Comparison of ENCODE assay signal across 21 cellular contexts in genomic region chr15:99753066-99753465, GRCh38.
"Had no signal": no experiment of that assay in that cellular context is flagged by ENCODE, and none has a peak within 500 bp of the region (broad histone marks: within the 10 kb centered on the region; RNA-seq: fewer than 3 reads in every experiment).

No MANE protein-coding gene starts in this region.

- H3K27me3 Mint-ChIP-seq: dendritic cell treated with granulocyte-macrophage colony-stimulating factor and Interleukin-4, amounts not matched to agents 40 ng/mL and 50 ng/mL, for 4 days; effector memory CD8-positive, alpha-beta T cell; stimulated activated memory B cell treated with anti-CD40 and anti-IgM and Interleukin-4, amounts not matched to agents 10 μg/mL and 1 μg/mL and 100 μg/mL, for 72 hours; stimulated activated naive CD8-positive, alpha-beta T cell treated with anti-CD3 and anti-CD28 coated beads, Interleukin-15, Interleukin-2, amounts not matched to agents 100 ng/mL and 50 ng/mL, for 24 hours had no signal

- H3K27ac Mint-ChIP-seq: dendritic cell treated with granulocyte-macrophage colony-stimulating factor and Interleukin-4, amounts not matched to agents 40 ng/mL and 50 ng/mL, for 4 days; effector memory CD8-positive, alpha-beta T cell; nephron progenitor cell; stimulated activated memory B cell treated with anti-CD40 and anti-IgM and Interleukin-4, amounts not matched to agents 10 μg/mL and 1 μg/mL and 100 μg/mL, for 72 hours; stimulated activated naive CD8-positive, alpha-beta T cell treated with anti-CD3 and anti-CD28 coated beads, Interleukin-15, Interleukin-2, amounts not matched to agents 100 ng/mL and 50 ng/mL, for 24 hours had no signal

- H3K9me3 ChIP-seq: heart left ventricle, neutrophil, psoas muscle, spleen, tibial artery, upper lobe of left lung, uterus had no signal

- H3K4me1 Mint-ChIP-seq: nephron progenitor cell had no signal

- ATAC-seq: effector memory CD8-positive, alpha-beta T cell; foreskin keratinocyte; heart left ventricle; naive thymus-derived CD4-positive, alpha-beta T cell; psoas muscle; sciatic nerve; stimulated activated memory B cell treated with anti-CD40 and anti-IgM and Interleukin-4, amounts not matched to agents 10 μg/mL and 1 μg/mL and 100 μg/mL, for 72 hours had no signal

- H3K4me3 Mint-ChIP-seq: dendritic cell treated with granulocyte-macrophage colony-stimulating factor and Interleukin-4, amounts not matched to agents 40 ng/mL and 50 ng/mL, for 4 days; effector memory CD8-positive, alpha-beta T cell; naive thymus-derived CD4-positive, alpha-beta T cell; nephron progenitor cell; stimulated activated memory B cell treated with anti-CD40 and anti-IgM and Interleukin-4, amounts not matched to agents 10 μg/mL and 1 μg/mL and 100 μg/mL, for 72 hours; stimulated activated naive CD8-positive, alpha-beta T cell treated with anti-CD3 and anti-CD28 coated beads, Interleukin-15, Interleukin-2, amounts not matched to agents 100 ng/mL and 50 ng/mL, for 24 hours had no signal

- H3K9me3 Mint-ChIP-seq: dendritic cell treated with granulocyte-macrophage colony-stimulating factor and Interleukin-4, amounts not matched to agents 40 ng/mL and 50 ng/mL, for 4 days; effector memory CD8-positive, alpha-beta T cell; naive thymus-derived CD4-positive, alpha-beta T cell; nephron progenitor cell; stimulated activated memory B cell treated with anti-CD40 and anti-IgM and Interleukin-4, amounts not matched to agents 10 μg/mL and 1 μg/mL and 100 μg/mL, for 72 hours; stimulated activated naive CD8-positive, alpha-beta T cell treated with anti-CD3 and anti-CD28 coated beads, Interleukin-15, Interleukin-2, amounts not matched to agents 100 ng/mL and 50 ng/mL, for 24 hours had no signal

- H3K36me3 ChIP-seq: heart left ventricle, neutrophil, spleen, tibial artery, upper lobe of left lung, uterus had no signal

- H3K36me3 Mint-ChIP-seq: naive thymus-derived CD4-positive, alpha-beta T cell; stimulated activated memory B cell treated with anti-CD40 and anti-IgM and Interleukin-4, amounts not matched to agents 10 μg/mL and 1 μg/mL and 100 μg/mL, for 72 hours had no signal

- H3K4me1 ChIP-seq: foreskin keratinocyte, psoas muscle, tibial artery, uterus had no signal

- H3K27ac ChIP-seq: foreskin keratinocyte, heart left ventricle, neutrophil, psoas muscle, spleen, tibial artery, upper lobe of left lung, uterus had no signal

- H3K27me3 ChIP-seq: foreskin keratinocyte, heart left ventricle, neutrophil, spleen, tibial artery, upper lobe of left lung, uterus had no signal

- H3K4me3 ChIP-seq: heart left ventricle, psoas muscle, spleen, tibial artery, upper lobe of left lung, uterus had no signal

- DNase-seq: effector memory CD8-positive, alpha-beta T cell; foreskin keratinocyte; heart left ventricle; hypothalamus; kidney glomerular epithelial cell; naive thymus-derived CD4-positive, alpha-beta T cell; nephron progenitor cell; psoas muscle; retina; spleen; stimulated activated CD4-positive, alpha-beta T cell treated with anti-CD3 and anti-CD28 coated beads, Interleukin-15, amount 100 ng/mL, for 24 hours; stimulated activated CD4-positive, alpha-beta T cell treated with anti-CD3 and anti-CD28 coated beads, Interleukin-1b, Interleukin-23, amount 100 ng/mL, for 48 hours; stimulated activated CD4-positive, alpha-beta T cell treated with anti-CD3 and anti-CD28 coated beads, Interleukin-4, amount 100 ng/mL, for 24 hours; tibial artery; upper lobe of left lung; uterus had no signal
